12 cellular contexts compared by ENCODE assay signal in the genomic region with DNA sequence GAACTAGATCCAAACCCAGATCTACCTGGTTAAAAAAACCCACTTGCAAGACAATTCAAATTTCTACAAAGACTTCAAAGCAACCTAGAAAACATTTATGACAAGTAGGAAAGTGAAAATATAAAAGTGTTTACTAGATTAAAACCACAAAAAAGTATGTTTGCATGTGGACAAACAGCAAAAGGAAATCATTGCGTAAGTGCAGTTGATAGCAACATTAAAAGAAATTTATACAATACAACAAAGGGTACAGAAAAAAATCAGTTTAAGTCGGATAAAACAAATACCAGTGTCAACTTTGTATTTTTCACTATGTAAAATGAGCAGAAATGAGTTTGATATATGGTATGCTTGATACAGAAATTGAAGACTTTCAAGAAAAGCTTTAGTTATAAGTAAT.
"Had no signal": no experiment of that assay in that cellular context is flagged by ENCODE, and none has a peak within 500 bp of the region (broad histone marks: within the 10 kb centered on the region; RNA-seq: fewer than 3 reads in every experiment).

No MANE protein-coding gene starts in this region.

- FAIRE-seq: bronchial epithelial cell had no signal

- H3K27ac ChIP-seq: foreskin keratinocyte, sigmoid colon, transverse colon had no signal

- H3K4me3 ChIP-seq: sigmoid colon, transverse colon had no signal

- H3K27ac Mint-ChIP-seq: activated naive CD8-positive, alpha-beta T cell; nephron progenitor cell had no signal

- DNase-seq: activated effector memory CD4-positive, alpha-beta T cell treated with anti-CD3 and anti-CD28 coated beads, Interleukin-2, amount 50 U/mL, for 16 hours; anterior cingulate cortex; foreskin keratinocyte; nephron progenitor cell; sigmoid colon; stimulated activated CD4-positive, alpha-beta T cell treated with anti-CD3 and anti-CD28 coated beads, Interleukin-12 subunit alpha, Interleukin-12 subunit beta, amount 100 ng/mL, for 4 hours; stimulated activated naive CD4-positive, alpha-beta T cell; substantia nigra; transverse colon had no signal

- H3K4me3 Mint-ChIP-seq: activated naive CD8-positive, alpha-beta T cell; nephron progenitor cell had no signal

- ATAC-seq: foreskin keratinocyte, left lobe of liver had no signal

- H3K27me3 Mint-ChIP-seq: activated naive CD8-positive, alpha-beta T cell had no signal

- H3K4me1 ChIP-seq: foreskin keratinocyte had no signal

- H3K36me3 ChIP-seq: sigmoid colon, transverse colon had no signal

- H3K27me3 ChIP-seq: foreskin keratinocyte, sigmoid colon, transverse colon had no signal
